ENCODE assay signal across 20 cellular contexts in the genomic region with DNA sequence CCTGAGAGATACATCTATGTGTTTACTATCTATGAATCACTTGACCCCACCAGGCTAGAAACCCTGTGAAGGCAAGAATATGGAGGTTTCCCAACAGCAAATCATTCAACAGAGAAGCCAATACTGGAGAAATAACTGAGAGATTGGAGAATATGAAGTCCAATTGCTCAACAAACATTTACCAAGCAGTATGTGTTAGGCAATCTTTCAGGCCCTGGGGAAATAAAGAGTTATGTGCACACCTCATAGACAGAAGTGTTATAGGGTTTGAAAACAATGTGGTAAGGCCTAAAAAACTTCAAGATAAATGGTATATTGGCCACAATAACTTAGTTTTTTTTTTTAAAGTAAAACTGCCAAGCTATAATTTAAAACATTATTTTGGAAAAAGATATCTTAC.
"Had no signal": no experiment of that assay in that cellular context is flagged by ENCODE, and none has a peak within 500 bp of the region (broad histone marks: within the 10 kb centered on the region; RNA-seq: fewer than 3 reads in every experiment).

No MANE protein-coding gene starts in this region.

- H3K36me3 ChIP-seq: adrenal gland, heart right ventricle had no signal

- ATAC-seq: activated T-helper 17 cell treated with anti-CD3 and anti-CD28 coated beads, Interleukin-2, amount 50 U/mL, for 72 hours; left lobe of liver; SK-N-SH treated with all-trans-retinoic acid at 6 μM for 48 hours; T-helper 17 cell had no signal

- H3K4me3 ChIP-seq: adrenal gland, heart right ventricle, smooth muscle cell had no signal

- H3K4me1 ChIP-seq: adrenal gland, heart right ventricle had no signal

- H3K27ac Mint-ChIP-seq: activated B cell treated with CpG ODN at 0.5 μM for 24 hours; activated CD4-positive, alpha-beta T cell treated with anti-CD3 and anti-CD28 coated beads, Interleukin-2, amount 10 ng/mL, durations not matched to agents 24 days and 14 days; activated naive CD4-positive, alpha-beta T cell treated with anti-CD3 and anti-CD28 coated beads, Interleukin-2, amount 10 ng/mL, durations not matched to agents 7 days and 5 days; activated T-helper 17 cell treated with anti-CD3 and anti-CD28 coated beads, Interleukin-2, amount 50 U/mL, for 72 hours; brain; endodermal cell; nephron progenitor cell; T-helper 17 cell had no signal

- DNase-seq: activated B cell treated with CpG ODN at 0.5 μM for 24 hours; activated CD4-positive, alpha-beta T cell treated with anti-CD3 and anti-CD28 coated beads, Interleukin-2, amount 10 ng/mL, durations not matched to agents 24 days and 14 days; activated CD8-positive, alpha-beta memory T cell treated with anti-CD3 and anti-CD28 coated beads for 24 hours; activated naive CD4-positive, alpha-beta T cell treated with anti-CD3 and anti-CD28 coated beads, Interleukin-2, amount 10 ng/mL, durations not matched to agents 7 days and 5 days; adrenal gland; cerebellar nuclear complex; endodermal cell; foreskin melanocyte; heart right ventricle; mesendoderm; nephron progenitor cell; stimulated activated naive CD4-positive, alpha-beta T cell; T-helper 17 cell had no signal

- H3K27ac ChIP-seq: adrenal gland, heart right ventricle had no signal

- H3K36me3 Mint-ChIP-seq: activated naive CD4-positive, alpha-beta T cell treated with anti-CD3 and anti-CD28 coated beads, Interleukin-2, amount 10 ng/mL, durations not matched to agents 7 days and 5 days; brain had no signal

- FAIRE-seq: islet of Langerhans, TTC549 had no signal

- H3K4me3 Mint-ChIP-seq: activated B cell treated with CpG ODN at 0.5 μM for 24 hours; activated CD4-positive, alpha-beta T cell treated with anti-CD3 and anti-CD28 coated beads, Interleukin-2, amount 10 ng/mL, durations not matched to agents 24 days and 14 days; activated naive CD4-positive, alpha-beta T cell treated with anti-CD3 and anti-CD28 coated beads, Interleukin-2, amount 10 ng/mL, durations not matched to agents 7 days and 5 days; activated T-helper 17 cell treated with anti-CD3 and anti-CD28 coated beads, Interleukin-2, amount 50 U/mL, for 72 hours; brain; endodermal cell; nephron progenitor cell; T-helper 17 cell had no signal

- H3K9me3 ChIP-seq: adrenal gland, heart right ventricle had no signal

- H3K27me3 Mint-ChIP-seq: activated B cell treated with CpG ODN at 0.5 μM for 24 hours; activated CD4-positive, alpha-beta T cell treated with anti-CD3 and anti-CD28 coated beads, Interleukin-2, amount 10 ng/mL, durations not matched to agents 24 days and 14 days; activated naive CD4-positive, alpha-beta T cell treated with anti-CD3 and anti-CD28 coated beads, Interleukin-2, amount 10 ng/mL, durations not matched to agents 7 days and 5 days; activated T-helper 17 cell treated with anti-CD3 and anti-CD28 coated beads, Interleukin-2, amount 50 U/mL, for 72 hours; T-helper 17 cell had no signal

- H3K27me3 ChIP-seq: adrenal gland, heart right ventricle had no signal

- H3K4me2 ChIP-seq: smooth muscle cell had no signal

- H3K4me1 Mint-ChIP-seq: activated B cell treated with CpG ODN at 0.5 μM for 24 hours; activated CD4-positive, alpha-beta T cell treated with anti-CD3 and anti-CD28 coated beads, Interleukin-2, amount 10 ng/mL, durations not matched to agents 24 days and 14 days; activated naive CD4-positive, alpha-beta T cell treated with anti-CD3 and anti-CD28 coated beads, Interleukin-2, amount 10 ng/mL, durations not matched to agents 7 days and 5 days; activated T-helper 17 cell treated with anti-CD3 and anti-CD28 coated beads, Interleukin-2, amount 50 U/mL, for 72 hours; T-helper 17 cell had no signal
